ENCODE assay signal across 8 cellular contexts in genomic region chr2:55231546-55232083, GRCh38. TPM values are rescaled to one million over a fixed set of nuclear protein-coding genes. Genes with fewer than 3 reads are reported as not detected.
A peak's percentile ranks its signal among the peaks of the same experiment; 100 is the strongest.
DNase-seq lines count a peak whose midpoint lies in the region; ATAC-seq and TF ChIP-seq lines count a peak whose summit lies in the region.

No MANE protein-coding gene starts in this region.

- ATAC-seq in activated CD4-positive, alpha-beta T cell treated with anti-CD3 and anti-CD28 coated beads for 36 hours = peak; percentile 7
- ATAC-seq in GM21737 (IDR thresholded peaks at IDR 0.05; ENCODE audit: unreplicated experiment) (no peak), GM19035 (IDR thresholded peaks at IDR 0.05; ENCODE audit: unreplicated experiment) (no peak)

- H3K4me1 Mint-ChIP-seq in activated CD4-positive, alpha-beta T cell treated with anti-CD3 and anti-CD28 coated beads for 36 hours = peaks cover 60% of the 10 kb centered on the region

- intact Hi-C loops in activated CD4-positive, alpha-beta T cell treated with anti-CD3 and anti-CD28 coated beads for 36 hours (cut with DNase I, micrococcal nuclease) = loop anchor here (1.0 to 10.0 kb wide), 19 partner anchors 8 to 1464 kb away; partner anchors contain the start of genes CFAP36 (in 2 of the 2), EML6 (in 2 of the 2), MTIF2 (in 2 of the 2) and PPP4R3B (in 2 of the 2)

- no peaks in the 10 kb centered on the region for H3K9me3 ChIP-seq in OCI-LY1 (ENCODE audit: low read length)
- no peaks in the 10 kb centered on the region for H3K9me3 ChIP-seq in mononuclear cell (ENCODE audit: low read depth, low read length)

- H3K27ac ChIP-seq in OCI-LY1 (ENCODE audit: low read depth, low read length, poor library complexity, severe bottlenecking) = peak overlapping the region; percentile 87
- peak overlapping the region; percentile 76 to 96 for H3K27ac ChIP-seq in coronary artery

- H3K27me3 Mint-ChIP-seq in activated CD4-positive, alpha-beta T cell treated with anti-CD3 and anti-CD28 coated beads for 36 hours = no peaks in the 10 kb centered on the region

- H3K4me3 Mint-ChIP-seq in activated CD4-positive, alpha-beta T cell treated with anti-CD3 and anti-CD28 coated beads for 36 hours = peak overlapping the region; percentile 98

- peak overlapping the region; percentile 99 for H3K9ac ChIP-seq in OCI-LY1 (ENCODE audit: low read length)

- no peak for TF ChIP-seq CTCF in OCI-LY1 (IDR thresholded peaks at IDR 0.05; ENCODE audit: low read length)
- TF ChIP-seq CTCF in coronary artery (IDR thresholded peaks at IDR 0.05) = no peak

- H3K4me2 ChIP-seq in OCI-LY1 (ENCODE audit: low read length) = peak overlapping the region; percentile 87

- peaks cover 40% of the 10 kb centered on the region for H3K36me3 ChIP-seq in OCI-LY1 (ENCODE audit: insufficient read depth, low read length)

- H3K4me1 ChIP-seq in OCI-LY1 (ENCODE audit: insufficient read depth, low read length, severe bottlenecking) (peaks cover 39% of the 10 kb centered on the region), mononuclear cell (ENCODE audit: insufficient read depth, low read length) (peaks cover 43% of the 10 kb centered on the region)

- peaks cover 63% of the 10 kb centered on the region for H3K36me3 Mint-ChIP-seq in activated CD4-positive, alpha-beta T cell treated with anti-CD3 and anti-CD28 coated beads for 36 hours (ENCODE audit: low read depth)

- CTCF ChIA-PET in activated CD4-positive, alpha-beta T cell treated with anti-CD3 and anti-CD28 coated beads for 36 hours (lab: Charles Lee) = no interaction called here

- no peaks in the 10 kb centered on the region for H4K20me1 ChIP-seq in OCI-LY1 (ENCODE audit: insufficient read depth, low read length)

- peaks cover 9% of the 10 kb centered on the region for H3F3A ChIP-seq in OCI-LY1 (ENCODE audit: insufficient read depth, low read length)

- DNase-seq in activated CD4-positive, alpha-beta T cell treated with anti-CD3 and anti-CD28 coated beads for 36 hours = no peak
- DNase-seq in activated CD4-positive, alpha-beta T cell treated with anti-CD3 and anti-CD28 coated beads for 1 hour = no peak
- no peak for DNase-seq in coronary artery (ENCODE audit: low spot score)
- no peak for DNase-seq in amygdala (lab: John Stamatoyannopoulos, UW)

- H3K4me3 ChIP-seq in OCI-LY1 (ENCODE audit: low read depth, low read length, poor library complexity, severe bottlenecking) (peak overlapping the region; percentile 97), coronary artery (peak overlapping the region; percentile 96), mononuclear cell (ENCODE audit: low read length) (peak overlapping the region; percentile 87)

- H3K79me2 ChIP-seq in OCI-LY1 (ENCODE audit: insufficient read depth, low read length) = peaks cover 26% of the 10 kb centered on the region

- H3K27me3 ChIP-seq in OCI-LY1 (ENCODE audit: insufficient read depth, low read length) (no peaks in the 10 kb centered on the region), mononuclear cell (ENCODE audit: insufficient read depth, low read length) (no peaks in the 10 kb centered on the region)

- H3K9me2 ChIP-seq in OCI-LY1 (ENCODE audit: low read depth, low read length) = no peaks in the 10 kb centered on the region

- H3K9me3 Mint-ChIP-seq in activated CD4-positive, alpha-beta T cell treated with anti-CD3 and anti-CD28 coated beads for 36 hours (ENCODE audit: low read depth) = no peaks in the 10 kb centered on the region

- POLR2A ChIA-PET in activated CD4-positive, alpha-beta T cell treated with anti-CD3 and anti-CD28 coated beads for 36 hours (lab: Charles Lee) = no interaction called here

- peak overlapping the region; percentile 60; the same call in 1 of the 2 replicates for H2AFZ ChIP-seq in OCI-LY1 (ENCODE audit: low read length)

- peak overlapping the region; percentile 98 for H3K27ac Mint-ChIP-seq in activated CD4-positive, alpha-beta T cell treated with anti-CD3 and anti-CD28 coated beads for 36 hours

RNA-seq across cellular contexts. Expression of gene CLHC1, which starts 0.5 kb away (rescaled TPM):
- 1 to 10 TPM; 4.0 to 6.1 TPM for total RNA-seq in activated CD4-positive, alpha-beta T cell treated with anti-CD3 and anti-CD28 coated beads for 36 hours
- 4.9 TPM for total RNA-seq in mononuclear cell

RNA-seq across cellular contexts. Expression of gene RPS27A, which starts 0.9 kb away (rescaled TPM):
- total RNA-seq in activated CD4-positive, alpha-beta T cell treated with anti-CD3 and anti-CD28 coated beads for 36 hours = 1,000 to 10,000 TPM in 1 of 2 experiments, 100 to 1,000 TPM in 1; 674 to 1,461 TPM
- 1,968 TPM for total RNA-seq in mononuclear cell

RNA-seq across cellular contexts. Expression of gene MTIF2, which starts 37.4 kb away (rescaled TPM):
- 10 to 100 TPM; 37.3 to 43.2 TPM for total RNA-seq in activated CD4-positive, alpha-beta T cell treated with anti-CD3 and anti-CD28 coated beads for 36 hours
- total RNA-seq in mononuclear cell = 16.6 TPM
